Comparison of ENCODE assay signal across 11 cellular contexts in genomic region chr13:106156468-106156867, GRCh38.
DNase-seq lines count a peak whose midpoint lies in the region; ATAC-seq and TF ChIP-seq lines count a peak whose summit lies in the region.
"Had no signal": no experiment of that assay in that cellular context is flagged by ENCODE, and none has a peak within 500 bp of the region (broad histone marks: within the 10 kb centered on the region; RNA-seq: fewer than 3 reads in every experiment).

No MANE protein-coding gene starts in this region.

- no peak for TF ChIP-seq CTCF in RWPE2 (IDR thresholded peaks at IDR 0.05; ENCODE audit: poor library complexity, severe bottlenecking)
- TF ChIP-seq CTCF in retinal pigment epithelial cell (conservative IDR thresholded peaks at IDR 0.05; ENCODE audit: low read depth, low read length): no peak
- no peak for TF ChIP-seq CTCF in gastrocnemius medialis (IDR thresholded peaks at IDR 0.05 in 4 of 5, conservative IDR thresholded peaks at IDR 0.05 in 1 of 5)
- no peak for TF ChIP-seq CTCF in adrenal gland (IDR thresholded peaks at IDR 0.05)

- peak overlapping the region; percentile 100 for H3K27ac ChIP-seq in RWPE2 (ENCODE audit: poor library complexity, severe bottlenecking)
- H3K27ac ChIP-seq in gastrocnemius medialis: no peak overlapping the region
- no peak overlapping the region for H3K27ac ChIP-seq in adrenal gland

- H3K36me3 ChIP-seq in RWPE2 (ENCODE audit: low read depth): no peaks in the 10 kb centered on the region
- no peaks in the 10 kb centered on the region for H3K36me3 ChIP-seq in gastrocnemius medialis
- H3K36me3 ChIP-seq in adrenal gland (replicated peaks in 1 of 2): no peaks in the 10 kb centered on the region

- DNase-seq in GM03348 (ENCODE audit: low spot score): peak; percentile 81
- peak; percentile 77 for DNase-seq in RWPE2 (ENCODE audit: low spot score)
- DNase-seq in fibroblast of peridontal ligament (ENCODE audit: extremely low read depth): peak; percentile 98
- DNase-seq in retinal pigment epithelial cell (ENCODE audit: low read depth): peak; percentile 69
- no peak for DNase-seq in gastrocnemius medialis
- DNase-seq in adrenal gland: no peak
- DNase-seq in OCI-M1 (lab: John Stamatoyannopoulos, UW): no peak
- DNase-seq: activated CD8-positive, alpha-beta T cell treated with anti-CD3 and anti-CD28 coated beads for 36 hours; activated naive CD8-positive, alpha-beta T cell treated with anti-CD3 and anti-CD28 coated beads, Interleukin-2, amount 10 ng/mL, durations not matched to agents 7 days and 5 days; NCI-H510A treated with DMSO at 0.1 percent for 48 hours had no signal

- TF ChIP-seq POLR2A in gastrocnemius medialis (IDR thresholded peaks at IDR 0.05) (no peak), adrenal gland (IDR thresholded peaks at IDR 0.05) (no peak)

- peak; percentile 89 for ATAC-seq in RWPE2 (ENCODE audit: low read depth)
- no peak for ATAC-seq in gastrocnemius medialis
- ATAC-seq in HG03565 (IDR thresholded peaks at IDR 0.05; ENCODE audit: unreplicated experiment): no peak
- ATAC-seq: activated CD8-positive, alpha-beta T cell treated with anti-CD3 and anti-CD28 coated beads for 36 hours had no signal

- H3K27me3 ChIP-seq in RWPE2 (ENCODE audit: insufficient read depth, poor library complexity, severe bottlenecking): no peaks in the 10 kb centered on the region
- H3K27me3 ChIP-seq in gastrocnemius medialis: no peaks in the 10 kb centered on the region
- H3K27me3 ChIP-seq in adrenal gland: no peaks in the 10 kb centered on the region

- no peaks in the 10 kb centered on the region for H3K9me3 ChIP-seq in RWPE2 (ENCODE audit: severe bottlenecking)
- H3K9me3 ChIP-seq in gastrocnemius medialis: no peaks in the 10 kb centered on the region
- H3K9me3 ChIP-seq in adrenal gland (replicated peaks in 1 of 3): no peaks in the 10 kb centered on the region

- peaks cover 64% of the 10 kb centered on the region for H3K4me1 ChIP-seq in RWPE2 (ENCODE audit: insufficient read depth, poor library complexity, severe bottlenecking)
- H3K4me1 ChIP-seq in gastrocnemius medialis: no peaks in the 10 kb centered on the region
- no peaks in the 10 kb centered on the region for H3K4me1 ChIP-seq in adrenal gland (replicated peaks in 1 of 2)

- H3K4me3 ChIP-seq in RWPE2 (ENCODE audit: severe bottlenecking) (no peak overlapping the region), retinal pigment epithelial cell (ENCODE audit: low read length) (no peak overlapping the region), gastrocnemius medialis (no peak overlapping the region), adrenal gland (no peak overlapping the region)

- intact Hi-C loops in gastrocnemius medialis (cut with DNase I; ENCODE audit: low total_unique reads) (no loop called here), adrenal gland (cut with DNase I) (no loop called here)

- in situ Hi-C loops in gastrocnemius medialis (cut with MboI; ENCODE audit: low sequenced_read_pairs in 4 of 4): no loop called here

- 79 to 86% (median 84%) methylated on average over 4 of the region's 4 CpGs for WGBS in adrenal gland, 4 donors

Comparison
In these comparisons a context has a peak if more than half of its experiments do, and no peak if none do; other contexts are left out.
1. DNase-seq: peak in GM03348 (single experiment), RWPE2 (single experiment), fibroblast of peridontal ligament (single experiment) and retinal pigment epithelial cell (single experiment); none in gastrocnemius medialis (0 of 2), adrenal gland (0 of 7) and OCI-M1 (single experiment).